8 cellular contexts compared by ENCODE assay signal in the genomic region with DNA sequence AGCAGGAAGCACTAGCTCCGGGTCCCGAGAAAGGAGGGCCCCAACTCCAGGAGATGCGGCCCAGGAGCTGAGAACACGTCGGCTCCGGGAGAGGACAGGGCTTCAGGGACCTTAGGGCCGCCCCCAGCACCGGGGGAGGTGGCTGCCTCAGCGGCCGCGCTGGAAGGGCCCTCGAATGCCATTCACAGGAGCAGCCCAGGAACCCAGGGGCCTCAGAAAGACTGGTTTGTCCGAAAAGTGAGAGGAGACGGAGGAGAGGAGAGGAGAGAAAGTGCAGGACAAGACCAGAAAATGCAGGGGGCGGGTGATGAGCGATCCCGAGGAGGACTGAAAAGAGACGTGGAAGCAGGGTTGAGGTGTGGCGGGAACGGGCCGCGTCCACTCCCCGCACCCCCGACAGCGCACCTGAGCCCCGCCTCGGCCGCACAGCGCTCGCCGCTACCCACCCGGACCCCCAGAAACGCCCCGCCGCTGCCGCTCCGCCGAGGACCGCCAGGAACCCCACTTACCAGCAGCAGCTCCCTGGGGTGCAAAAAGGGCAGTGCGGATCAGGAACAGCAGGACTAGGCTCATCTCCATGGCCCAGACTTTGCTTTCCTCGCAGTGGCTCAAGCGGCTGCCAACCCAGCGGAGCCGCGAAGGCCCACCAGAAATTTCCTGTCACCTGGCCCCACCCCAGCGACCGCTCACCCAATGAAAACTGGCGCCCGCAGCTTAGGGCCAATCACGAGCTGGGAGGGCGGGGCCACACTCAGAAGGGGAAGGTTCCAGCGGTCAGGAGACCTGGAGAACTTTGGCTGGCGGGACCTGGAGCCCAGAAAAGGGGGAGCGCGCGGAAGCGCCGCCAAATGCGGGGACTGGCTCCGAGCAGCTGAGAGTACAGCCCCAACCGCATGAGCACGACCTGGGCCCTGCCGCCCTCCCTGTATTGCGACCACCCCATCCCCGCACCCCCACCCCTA. TPM values are rescaled to one million over a fixed set of nuclear protein-coding genes. Genes with fewer than 3 reads are reported as not detected.
DNase-seq lines count a peak whose midpoint lies in the region; ATAC-seq and TF ChIP-seq lines count a peak whose summit lies in the region.

No MANE protein-coding gene starts in this region.

- no peak for TF ChIP-seq CTCF in Panc1 (IDR thresholded peaks at IDR 0.05)
- TF ChIP-seq CTCF in fibroblast of villous mesenchyme (IDR thresholded peaks at IDR 0.05; ENCODE audit: insufficient read depth, low read depth, low read length) = no peak
- TF ChIP-seq CTCF in neural crest cell (conservative IDR thresholded peaks at IDR 0.05) = no peak

- H3K27me3 Mint-ChIP-seq in CD4-positive, CD25-positive, alpha-beta regulatory T cell = no peaks in the 10 kb centered on the region
- H3K27me3 Mint-ChIP-seq in neural crest cell (ENCODE audit: low read depth) = peaks cover 79% of the 10 kb centered on the region
- no peaks in the 10 kb centered on the region for H3K27me3 Mint-ChIP-seq in stimulated activated naive CD8-positive, alpha-beta T cell treated with anti-CD3 and anti-CD28 coated beads, Interleukin-15, amount 100 ng/mL, for 72 hours

- H3K4me1 ChIP-seq in CD4-positive, CD25-positive, alpha-beta regulatory T cell (ENCODE audit: control insufficient read depth, insufficient read depth, low read length, poor library complexity, severe bottlenecking) = peaks cover 38% of the 10 kb centered on the region
- peaks cover 3% of the 10 kb centered on the region; the same call in 1 of the 2 replicates for H3K4me1 ChIP-seq in Panc1 (ENCODE audit: control insufficient read depth, insufficient read depth, low read length)

- no peaks in the 10 kb centered on the region for H3K9me3 ChIP-seq in CD4-positive, CD25-positive, alpha-beta regulatory T cell (ENCODE audit: control insufficient read depth in 2 of 2, low read length in 2 of 2)
- no peaks in the 10 kb centered on the region for H3K9me3 ChIP-seq in Panc1 (ENCODE audit: control insufficient read depth, insufficient read depth, low read depth, low read length)

- peaks cover 3% of the 10 kb centered on the region for H3K36me3 ChIP-seq in CD4-positive, CD25-positive, alpha-beta regulatory T cell (ENCODE audit: control insufficient read depth, insufficient read depth, low read length)
- no peaks in the 10 kb centered on the region for H3K36me3 ChIP-seq in Panc1 (ENCODE audit: control insufficient read depth, insufficient read depth, low read length)

- H3K27ac Mint-ChIP-seq in CD4-positive, CD25-positive, alpha-beta regulatory T cell = peak overlapping the region; percentile 64 to 96 (median 94)
- no peak overlapping the region for H3K27ac Mint-ChIP-seq in neural crest cell (ENCODE audit: unreplicated experiment)
- H3K27ac Mint-ChIP-seq in stimulated activated naive CD8-positive, alpha-beta T cell treated with anti-CD3 and anti-CD28 coated beads, Interleukin-15, amount 100 ng/mL, for 72 hours = peak overlapping the region in 1 of 2 donors; percentile 91

- peak overlapping the region; percentile 65 for H3K4me3 ChIP-seq in CD4-positive, CD25-positive, alpha-beta regulatory T cell (ENCODE audit: low read depth, low read length)
- H3K4me3 ChIP-seq in Panc1 (ENCODE audit: low read depth in 2 of 2, low read length in 2 of 2) (peak overlapping the region; percentile 59 to 76), fibroblast of villous mesenchyme (ENCODE audit: low read depth, low read length) (peak overlapping the region; percentile 65)

- H3K27me3 ChIP-seq in CD4-positive, CD25-positive, alpha-beta regulatory T cell (ENCODE audit: control insufficient read depth, insufficient read depth, low read length) = no peaks in the 10 kb centered on the region
- no peaks in the 10 kb centered on the region; the same call in 1 of the 2 replicates for H3K27me3 ChIP-seq in Panc1 (ENCODE audit: control insufficient read depth, insufficient read depth, low read length)

- CTCF ChIA-PET in Panc1 (lab: Charles Lee) = interaction anchor here (0.6 to 1.3 kb wide), 6 partner anchors 10 to 1813 kb away, joined by 3 to 11 read pairs (median 4); no protein-coding TSS in a partner anchor

- H3K4me1 Mint-ChIP-seq in CD4-positive, CD25-positive, alpha-beta regulatory T cell = peaks cover 6 to 60% (median 31%) of the 10 kb centered on the region in 4 donors
- peaks cover 26% of the 10 kb centered on the region for H3K4me1 Mint-ChIP-seq in neural crest cell
- peaks cover 52% of the 10 kb centered on the region for H3K4me1 Mint-ChIP-seq in stimulated activated naive CD8-positive, alpha-beta T cell treated with anti-CD3 and anti-CD28 coated beads, Interleukin-15, amount 100 ng/mL, for 72 hours

- in situ Hi-C loops in Panc1 (cut with HindIII; ENCODE audit: low pct_unique_long_range_greater_than_20kb, low sequenced_read_pairs) = no loop called here

- DNase-seq in CD4-positive, CD25-positive, alpha-beta regulatory T cell = peak; percentile 75 to 87 (median 85)
- DNase-seq in Panc1 (ENCODE audit: low read depth, low spot score) (no peak), fibroblast of villous mesenchyme (ENCODE audit: low read depth) (peak; percentile 75), neural crest cell (ENCODE audit: low read depth, low spot score) (peak; percentile 71)
- peak; percentile 78 for DNase-seq in activated effector memory CD4-positive, alpha-beta T cell treated with Interleukin-2 at 50 U/mL for 16 hours
- DNase-seq in stimulated activated naive CD8-positive, alpha-beta T cell treated with anti-CD3 and anti-CD28 coated beads, Interleukin-15, amount 100 ng/mL, for 72 hours = peak; percentile 73 to 81

- peak overlapping the region; percentile 37 for H3K27ac ChIP-seq in CD4-positive, CD25-positive, alpha-beta regulatory T cell (ENCODE audit: insufficient read depth, low read length, poor library complexity, severe bottlenecking)
- H3K27ac ChIP-seq in Panc1 (ENCODE audit: low read length) = no peak overlapping the region

- intact Hi-C loops in Panc1 (cut with micrococcal nuclease; ENCODE audit: unreplicated experiment) = no loop called here

- ATAC-seq in CD4-positive, CD25-positive, alpha-beta regulatory T cell (ENCODE audit: low read depth in 2 of 2) = peak; percentile 79 to 80
- ATAC-seq in GM19328 (IDR thresholded peaks at IDR 0.05; ENCODE audit: unreplicated experiment) (peak; percentile 66), HG03520 (IDR thresholded peaks at IDR 0.05; ENCODE audit: unreplicated experiment) (peak; percentile 59), Panc1 (peak; percentile 89)
- peak; percentile 80 for ATAC-seq in stimulated activated naive CD8-positive, alpha-beta T cell treated with anti-CD3 and anti-CD28 coated beads, Interleukin-15, amount 100 ng/mL, for 72 hours

- H3K36me3 Mint-ChIP-seq in CD4-positive, CD25-positive, alpha-beta regulatory T cell = peaks cover 9% of the 10 kb centered on the region
- H3K36me3 Mint-ChIP-seq in neural crest cell (ENCODE audit: low read depth) = no peaks in the 10 kb centered on the region

- H3K9me3 Mint-ChIP-seq in CD4-positive, CD25-positive, alpha-beta regulatory T cell = peaks cover 0 to 1% (median 0%) of the 10 kb centered on the region in 7 donors
- H3K9me3 Mint-ChIP-seq in neural crest cell = no peaks in the 10 kb centered on the region
- no peaks in the 10 kb centered on the region for H3K9me3 Mint-ChIP-seq in stimulated activated naive CD8-positive, alpha-beta T cell treated with anti-CD3 and anti-CD28 coated beads, Interleukin-15, amount 100 ng/mL, for 72 hours

- H3K4me3 Mint-ChIP-seq in CD4-positive, CD25-positive, alpha-beta regulatory T cell = peak overlapping the region; percentile 91 to 98 (median 97)
- H3K4me3 Mint-ChIP-seq in neural crest cell = peak overlapping the region; percentile 88
- peak overlapping the region; percentile 96 to 97 for H3K4me3 Mint-ChIP-seq in stimulated activated naive CD8-positive, alpha-beta T cell treated with anti-CD3 and anti-CD28 coated beads, Interleukin-15, amount 100 ng/mL, for 72 hours

- no TSS peak for BruUV-seq in Panc1 (replicated peaks; lab: Mats Ljungman, UMichigan)

- POLR2A ChIA-PET in Panc1 (lab: Charles Lee) = no interaction called here

RNA-seq across cellular contexts. Expression of gene HLA-F, which starts 25.4 kb away (rescaled TPM):
- 1,143 TPM for total RNA-seq in CD4-positive, CD25-positive, alpha-beta regulatory T cell
- 100 to 1,000 TPM; 302 to 457 (median 429) TPM for polyA plus RNA-seq in CD4-positive, CD25-positive, alpha-beta regulatory T cell
- total RNA-seq in Panc1 (2021; ENCODE audit: unreplicated experiment) (7.5 TPM), fibroblast of villous mesenchyme (27.2 and 42.2 TPM in 2 replicates), neural crest cell (0.98 and 1.4 TPM in 2 replicates)
- 18.0 TPM for polyA plus RNA-seq in Panc1 (2012; ENCODE audit: insufficient read length)

Comparison
In these comparisons a context has a peak if more than half of its experiments do, and no peak if none do; other contexts are left out.
1. RNA of gene HLA-F, which starts 25.4 kb away (total RNA-seq): 1,143 TPM in CD4-positive, CD25-positive, alpha-beta regulatory T cell (single experiment); 27.2 to 42.2 TPM in fibroblast of villous mesenchyme, 7.5 TPM in Panc1 (single experiment) and 0.98 to 1.4 TPM in neural crest cell; every median in the first group is over 10 times any median in the second.
2. Peak in every context shown above with its lines, with median percentiles within 50 percentile points of each other: ATAC-seq, H3K4me3 ChIP-seq and H3K4me3 Mint-ChIP-seq.